In genomic region chr12:30753761-30754382, GRCh38 we compare ENCODE assay signal across 8 cellular contexts. TPM values are rescaled to one million over a fixed set of nuclear protein-coding genes. Genes with fewer than 3 reads are reported as not detected.
DNase-seq lines count a peak whose midpoint lies in the region; ATAC-seq and TF ChIP-seq lines count a peak whose summit lies in the region.

No MANE protein-coding gene starts in this region.

- H3K27me3 ChIP-seq in MG63 (no peaks in the 10 kb centered on the region), ascending aorta (no peaks in the 10 kb centered on the region), suprapubic skin (no peaks in the 10 kb centered on the region)

- H3K4me1 ChIP-seq in ascending aorta (peaks cover 0 to 6% of the 10 kb centered on the region in 2 donors), suprapubic skin (peaks cover 17% of the 10 kb centered on the region)

- H3K27ac ChIP-seq in ascending aorta: peak overlapping the region; percentile 44 to 83
- no peak overlapping the region for H3K27ac ChIP-seq in suprapubic skin

- H3K36me3 ChIP-seq in MG63: peaks cover 17% of the 10 kb centered on the region
- H3K36me3 ChIP-seq in ascending aorta: no peaks in the 10 kb centered on the region
- H3K36me3 ChIP-seq in suprapubic skin: no peaks in the 10 kb centered on the region

- no peak for TF ChIP-seq EP300 in suprapubic skin (IDR thresholded peaks at IDR 0.05)

- intact Hi-C loops in ascending aorta (cut with DNase I): loop anchor here (5.0 to 10.0 kb wide), 3 partner anchors 321 to 972 kb away; partner anchors contain the start of genes DDX11, SINHCAF and TMTC1

- H3K9me3 ChIP-seq in MG63 (no peaks in the 10 kb centered on the region), ascending aorta (no peaks in the 10 kb centered on the region), suprapubic skin (no peaks in the 10 kb centered on the region)

- DNase-seq in DMS79 treated with DMSO at 0.1 percent for 48 hours (lab: John Stamatoyannopoulos, UW) (peak; percentile 48), DMS79 (lab: John Stamatoyannopoulos, UW) (no peak), MG63 (no peak), ascending aorta (ENCODE audit: low spot score in 2 of 2) (no peak), kidney tubule cell (ENCODE audit: low spot score) (peak; percentile 24), suprapubic skin (ENCODE audit: low spot score in 2 of 2) (no peak), 8988T (no peak)

- no peak for TF ChIP-seq CTCF in ascending aorta (IDR thresholded peaks at IDR 0.05)
- no peak for TF ChIP-seq CTCF in suprapubic skin (IDR thresholded peaks at IDR 0.05)

- ATAC-seq in GM18867 (IDR thresholded peaks at IDR 0.05; ENCODE audit: unreplicated experiment): no peak

- WGBS in suprapubic skin: 15% methylated on average over 18 of the region's 18 CpGs

- H3K4me3 ChIP-seq in MG63 (peak overlapping the region; percentile 85), ascending aorta (peak overlapping the region; percentile 87 to 100), suprapubic skin (peak overlapping the region; percentile 73)

- TF ChIP-seq POLR2A in suprapubic skin (IDR thresholded peaks at IDR 0.05): no peak

RNA-seq across cellular contexts. Expression of gene CAPRIN2, which starts 0.9 kb away (rescaled TPM):
- 8.0 and 14.2 TPM in 2 replicates for total RNA-seq in MG63 (2014; rRNA removed; shearing (Covaris generic); ENCODE audit: low replicate concordance)
- total RNA-seq in ascending aorta: 20.6 TPM
- total RNA-seq in suprapubic skin: 10 to 100 TPM; 16.8 to 56.8 (median 17.8) TPM

RNA-seq across cellular contexts. Expression of gene IPO8, which starts 58.2 kb away (rescaled TPM):
- total RNA-seq in MG63 (2014; rRNA removed; shearing (Covaris generic); ENCODE audit: low replicate concordance): 27.9 and 36.3 TPM in 2 replicates
- total RNA-seq in ascending aorta: 79.7 TPM
- total RNA-seq in suprapubic skin: 10 to 100 TPM; 24.0 to 49.8 (median 34.4) TPM

Comparison
In these comparisons a context has a peak if more than half of its experiments do, and no peak if none do; other contexts are left out.
1. DNase-seq: peak in DMS79 treated with DMSO at 0.1 percent for 48 hours (single experiment) and kidney tubule cell (single experiment); none in DMS79 (single experiment), MG63 (single experiment), ascending aorta (0 of 2), suprapubic skin (0 of 2) and 8988T (single experiment).
2. Peak in every context shown above with its lines, with median percentiles within 50 percentile points of each other: H3K4me3 ChIP-seq.